Comparison of ENCODE assay signal across 8 cellular contexts in genomic region chr7:100159099-100159623, GRCh38. TPM values are rescaled to one million over a fixed set of nuclear protein-coding genes. Genes with fewer than 3 reads are reported as not detected.
A peak's percentile ranks its signal among the peaks of the same experiment; 100 is the strongest.
DNase-seq lines count a peak whose midpoint lies in the region; FAIRE-seq and TF ChIP-seq lines count a peak whose summit lies in the region.

No MANE protein-coding gene starts in this region.

- H2BK12ac ChIP-seq in H1 (ENCODE audit: low read depth, low read length) = no peak overlapping the region

- DNase-seq in Calu3 = no peak
- DNase-seq in H1 (ENCODE audit: low read depth in 1 of 2, low spot score in 2 of 2) = no peak
- peak; percentile 54 for DNase-seq in osteoblast (ENCODE audit: insufficient read length, low spot score, missing footprints)
- DNase-seq in activated effector memory CD4-positive, alpha-beta T cell treated with Interleukin-2 at 50 U/mL for 16 hours = no peak
- no peak for DNase-seq in T-helper 9 cell
- DNase-seq in NCI-H82 (lab: John Stamatoyannopoulos, UW) = no peak
- no peak for DNase-seq in stimulated activated CD4-positive, alpha-beta T cell treated with anti-CD3 and anti-CD28 coated beads, Interleukin-4, amount 100 ng/mL, for 1 hour

- H2AFZ ChIP-seq in OCI-LY3 (ENCODE audit: low read depth, low read length) = 0 out of 2 replicates have a peak overlapping the region, but pooled peaks have one; percentile 30
- no peak overlapping the region for H2AFZ ChIP-seq in H1 (ENCODE audit: low read length)
- peak overlapping the region; percentile 91 for H2AFZ ChIP-seq in osteoblast (ENCODE audit: low read length)

- H3K9me3 ChIP-seq in OCI-LY3 (ENCODE audit: insufficient read depth, low read length) = no peaks in the 10 kb centered on the region
- H3K9me3 ChIP-seq in H1 (ENCODE audit: insufficient read depth in 2 of 2, low read depth in 1 of 2, low read length in 1 of 2) = no peaks in the 10 kb centered on the region
- no peaks in the 10 kb centered on the region for H3K9me3 ChIP-seq in osteoblast (ENCODE audit: low read depth, low read length)

- CTCF ChIA-PET in Calu3 (lab: Charles Lee) = no interaction called here
- CTCF ChIA-PET in H1 (lab: Charles Lee; ENCODE audit: partially characterized antibody) = interaction anchor here (1.0 to 7.9 kb wide), 5 partner anchors 11 to 33 kb away, joined by 3 to 83 read pairs (median 3); partner anchors contain the start of gene LAMTOR4

- intact Hi-C loops in Calu3 (cut with micrococcal nuclease; ENCODE audit: unreplicated experiment) = no loop called here

- POLR2A ChIA-PET in H1 (lab: Charles Lee; ENCODE audit: partially characterized antibody) = interaction anchor here (0.8 to 9.9 kb wide), 8 partner anchors 9 to 64 kb away, joined by 3 to 145 read pairs (median 4); partner anchors contain the start of genes AP4M1, GAL3ST4, LAMTOR4 and MBLAC1

- H3K23me2 ChIP-seq in H1 (ENCODE audit: low read depth, low read length) = peaks cover 6% of the 10 kb centered on the region

- H3K9me3 Mint-ChIP-seq in Calu3 (ENCODE audit: low read depth, unreplicated experiment) = no peaks in the 10 kb centered on the region

- no peak overlapping the region for H2AK5ac ChIP-seq in H1 (ENCODE audit: low read depth, low read length)

- no peak overlapping the region for H4K91ac ChIP-seq in H1 (replicated peaks; ENCODE audit: insufficient read length, low read length)

- no peak overlapping the region for H2BK120ac ChIP-seq in H1 (replicated peaks; ENCODE audit: low read depth, low read length)

- H3K56ac ChIP-seq in H1 (replicated peaks; ENCODE audit: insufficient read length, low read depth, low read length) = no peak overlapping the region

- H3K36me3 ChIP-seq in OCI-LY3 (replicated peaks; ENCODE audit: low read depth, low read length) = peaks cover 14% of the 10 kb centered on the region
- H3K36me3 ChIP-seq in H1 (ENCODE audit: control insufficient read depth in 2 of 4, insufficient read depth in 4 of 4, low read length in 3 of 4) = peaks cover 6 to 29% (median 16%) of the 10 kb centered on the region in 4 experiments
- H3K36me3 ChIP-seq in osteoblast (ENCODE audit: insufficient read depth, low read length) = peaks cover 22% of the 10 kb centered on the region

- peak overlapping the region; percentile 71 for H3K9ac ChIP-seq in OCI-LY3 (ENCODE audit: low read length)
- no peak overlapping the region for H3K9ac ChIP-seq in H1 (replicated peaks in 1 of 4; ENCODE audit: extremely low read depth in 1 of 4, low read depth in 3 of 4, low read length in 3 of 4)

- BruUV-seq in Calu3 (replicated peaks; lab: Mats Ljungman, UMichigan) = no TSS peak

- FAIRE-seq in H1 (lab: Jason Lieb, UNC) = no peak

- peaks cover 8% of the 10 kb centered on the region; the same call in 1 of the 2 replicates for H3K27me3 ChIP-seq in OCI-LY3 (ENCODE audit: low read depth, low read length)
- H3K27me3 ChIP-seq in H1 (replicated peaks in 1 of 4; ENCODE audit: control insufficient read depth in 3 of 4, extremely low read depth in 1 of 4, insufficient read depth in 3 of 4, low read length in 3 of 4) = no peaks in the 10 kb centered on the region
- no peaks in the 10 kb centered on the region for H3K27me3 ChIP-seq in osteoblast (ENCODE audit: insufficient read depth, low read length)

- peaks cover 34% of the 10 kb centered on the region for H3K36me3 Mint-ChIP-seq in Calu3 (ENCODE audit: insufficient read depth, unreplicated experiment)

- H4K5ac ChIP-seq in H1 (ENCODE audit: insufficient read length, low read depth, low read length) = peak overlapping the region; percentile 11

- H3K27me3 Mint-ChIP-seq in Calu3 (ENCODE audit: unreplicated experiment) = no peaks in the 10 kb centered on the region

- H3K4ac ChIP-seq in H1 (replicated peaks; ENCODE audit: insufficient read length, low read depth, low read length) = peak overlapping the region; percentile 84

- no peak overlapping the region for H3K23ac ChIP-seq in H1 (ENCODE audit: insufficient read length)

- H3K14ac ChIP-seq in H1 (ENCODE audit: insufficient read length) = no peak overlapping the region

- H3K4me1 ChIP-seq in OCI-LY3 (ENCODE audit: low read length) (peaks cover 18% of the 10 kb centered on the region), H1 (replicated peaks in 1 of 4; ENCODE audit: control insufficient read depth in 3 of 4, insufficient read depth in 4 of 4, low read length in 3 of 4) (peaks cover 0 to 15% (median 9%) of the 10 kb centered on the region in 4 experiments; a peak in 5 of 7 replicates), osteoblast (ENCODE audit: insufficient read depth, low read length) (peaks cover 17% of the 10 kb centered on the region)

- no peak for TF ChIP-seq POLR2A in H1 (IDR thresholded peaks at IDR 0.05; ENCODE audit: control extremely low read depth in 1 of 2, low read depth in 2 of 2, low read length in 2 of 2)

- H3K4me3 ChIP-seq in OCI-LY3 (ENCODE audit: low read length) (peak overlapping the region; percentile 88), H1 (ENCODE audit: extremely low read depth in 1 of 4, insufficient read depth in 2 of 4, low read depth in 3 of 4, low read length in 4 of 4) (peak overlapping the region; percentile 57 to 88 (median 80); a peak in 5 of 8 replicates), osteoblast (ENCODE audit: insufficient read depth, low read length) (peak overlapping the region; percentile 92)

- H3K79me2 ChIP-seq in OCI-LY3 (ENCODE audit: low read length) = peaks cover 7% of the 10 kb centered on the region; the same call in 1 of the 2 replicates
- H3K79me2 ChIP-seq in H1 (ENCODE audit: control insufficient read depth in 1 of 2, insufficient read depth in 2 of 2, low read length in 2 of 2) = no peaks in the 10 kb centered on the region
- H3K79me2 ChIP-seq in osteoblast (ENCODE audit: insufficient read depth, low read length) = peaks cover 28% of the 10 kb centered on the region

- no peak overlapping the region for H2BK15ac ChIP-seq in H1 (ENCODE audit: low read length)

- 81% methylated on average over 7 of the region's 7 CpGs; no CpG with 5 or more reads in 1 of the 2 experiments for WGBS in H1 (ENCODE audit: extremely low coverage in 1 of 2, insufficient coverage in 1 of 2, insufficient read length in 1 of 2, insufficient replicate concordance in 2 of 2, low coverage in 1 of 2, low lambda C conversion rate in 2 of 2, missing lambda C conversion rate in 1 of 2), 2 experiments

- no peaks in the 10 kb centered on the region; the same call in 1 of the 2 replicates for H3K79me1 ChIP-seq in H1 (ENCODE audit: low read depth, low read length)

- H4K20me1 ChIP-seq in OCI-LY3 (ENCODE audit: insufficient read depth, low read length) = no peaks in the 10 kb centered on the region; the same call in 1 of the 2 replicates
- H4K20me1 ChIP-seq in H1 (replicated peaks in 1 of 2; ENCODE audit: control insufficient read depth in 1 of 2, insufficient read depth in 2 of 2, low read length in 2 of 2) = peaks cover 9 to 26% of the 10 kb centered on the region in 2 experiments
- peaks cover 24% of the 10 kb centered on the region for H4K20me1 ChIP-seq in osteoblast (ENCODE audit: insufficient read depth, low read length)

- H4K8ac ChIP-seq in H1 (ENCODE audit: extremely low read depth, insufficient read depth, low read length) = no peak overlapping the region

- H2BK20ac ChIP-seq in H1 (ENCODE audit: low read length) = no peak overlapping the region

- H3K4me1 Mint-ChIP-seq in Calu3 (ENCODE audit: low read depth, unreplicated experiment) = no peaks in the 10 kb centered on the region

- H3K4me2 ChIP-seq in OCI-LY3 (ENCODE audit: low read length) (peak overlapping the region; percentile 63), H1 (ENCODE audit: insufficient read depth in 1 of 2, low read depth in 2 of 2, low read length in 2 of 2) (peak overlapping the region; percentile 75 to 94; a peak in 2 of 4 replicates), osteoblast (ENCODE audit: insufficient read depth, low read length) (peak overlapping the region; percentile 77)

- TF ChIP-seq CTCF in Calu3 (IDR thresholded peaks at IDR 0.05; ENCODE audit: unreplicated experiment) (no peak), OCI-LY3 (IDR thresholded peaks at IDR 0.05; ENCODE audit: low read depth, low read length) (no peak), H1 (IDR thresholded peaks at IDR 0.05; ENCODE audit: control extremely low read depth in 1 of 3, insufficient read depth in 1 of 3, low read depth in 1 of 3, low read length in 3 of 3) (peak in 2 of 3 experiments; percentile 22 to 32; a peak in 2 of 4 replicates), osteoblast (IDR thresholded peaks at IDR 0.05; ENCODE audit: extremely low read depth, low read depth, low read length) (no peak)

- H3K27ac ChIP-seq in OCI-LY3 (ENCODE audit: low read length) = no peak overlapping the region
- no peak overlapping the region for H3K27ac ChIP-seq in H1 (ENCODE audit: low read depth, low read length)
- H3K27ac ChIP-seq in osteoblast (ENCODE audit: low read depth, low read length) = peak overlapping the region; percentile 51

- 0 out of 4 replicates have a peak, but pooled peaks of 1 of the 2 experiments have one; percentile 1 for TF ChIP-seq RAD21 in H1 (IDR thresholded peaks at IDR 0.05 in 1 of 2, conservative IDR thresholded peaks at IDR 0.05 in 1 of 2; ENCODE audit: low read depth in 2 of 2, low read length in 2 of 2)

- TF ChIP-seq EP300 in H1 (IDR thresholded peaks at IDR 0.05; ENCODE audit: borderline replicate concordance in 1 of 2, low read depth in 2 of 2, low read length in 2 of 2) = no peak

- H3K18ac ChIP-seq in H1 (ENCODE audit: extremely low read depth, low read length) = no peak overlapping the region

- no peak overlapping the region for H2BK5ac ChIP-seq in H1 (ENCODE audit: low read depth, low read length)

- peak overlapping the region; percentile 70 for H3K4me3 Mint-ChIP-seq in Calu3 (ENCODE audit: low read depth, unreplicated experiment)

- H3K27ac Mint-ChIP-seq in Calu3 (ENCODE audit: unreplicated experiment) = no peak overlapping the region

RNA-seq across cellular contexts. Expression of gene TRAPPC14, which starts 0.6 kb away (rescaled TPM):
- total RNA-seq in Calu3 (2022) (17.4 and 17.5 TPM in 2 replicates), osteoblast (7.1 and 8.0 TPM in 2 replicates)
- 20.2 and 22.1 TPM in 2 replicates for total RNA-seq in H1 (2021; fragmentation: NEBNext Ultra II Directional; extraction: Animal tissue kit (Norgen Biotek cat#: 25700))
- polyA plus RNA-seq in H1 (2011; rRNA removed) = 11.9 and 19.6 TPM in 2 replicates
- 8.6 TPM for polyA plus RNA-seq in H1 (2011; cell fraction: cytosol; rRNA removed)
- polyA plus RNA-seq in H1 (2011; cell fraction: nucleus; rRNA removed) = 55.1 TPM
- 13.7 to 21.2 TPM (median 20.2 TPM) in 4 replicates for polyA plus RNA-seq in H1 (2012, experiment 1 of 2)
- 16.9 TPM for polyA plus RNA-seq in H1 (2012, experiment 2 of 2)
- 16.6 TPM for polyA plus RNA-seq in H1 (2013, experiment 1 of 2)
- 15.0 TPM for polyA plus RNA-seq in H1 (2013, experiment 2 of 2)
- 8.3 and 8.7 TPM in 2 replicates for polyA minus RNA-seq in H1 (2011; rRNA and poly(A)+ RNA removed)
- polyA minus RNA-seq in H1 (2011; cell fraction: cytosol; rRNA and poly(A)+ RNA removed) = 6.9 TPM
- 21.6 TPM for polyA minus RNA-seq in H1 (2011; cell fraction: nucleus; rRNA and poly(A)+ RNA removed)

RNA-seq across cellular contexts. Expression of gene GAL3ST4, which starts 9.3 kb away (rescaled TPM):
- 0.14 TPM in 1 of 2 replicates, not detected in the other for total RNA-seq in Calu3 (2022)
- 5.1 and 5.3 TPM in 2 replicates for total RNA-seq in H1 (2021; fragmentation: NEBNext Ultra II Directional; extraction: Animal tissue kit (Norgen Biotek cat#: 25700))
- polyA plus RNA-seq in H1 (2011; rRNA removed) = 13.8 and 15.8 TPM in 2 replicates
- polyA plus RNA-seq in H1 (2011; cell fraction: cytosol; rRNA removed) = 9.7 TPM
- polyA plus RNA-seq in H1 (2011; cell fraction: nucleus; rRNA removed) = 16.7 TPM
- 6.8 to 11.1 TPM (median 8.5 TPM) in 4 replicates for polyA plus RNA-seq in H1 (2012, experiment 1 of 2)
- 5.8 TPM for polyA plus RNA-seq in H1 (2012, experiment 2 of 2)
- 9.2 TPM for polyA plus RNA-seq in H1 (2013, experiment 1 of 2)
- 9.8 TPM for polyA plus RNA-seq in H1 (2013, experiment 2 of 2)
- 6.7 and 6.9 TPM in 2 replicates for polyA minus RNA-seq in H1 (2011; rRNA and poly(A)+ RNA removed)
- 6.5 TPM for polyA minus RNA-seq in H1 (2011; cell fraction: cytosol; rRNA and poly(A)+ RNA removed)
- polyA minus RNA-seq in H1 (2011; cell fraction: nucleus; rRNA and poly(A)+ RNA removed) = 3.9 TPM
- total RNA-seq in osteoblast = 1.1 and 2.7 TPM in 2 replicates

RNA-seq across cellular contexts. Expression of gene LAMTOR4, which starts 10.4 kb away (rescaled TPM):
- 43.6 and 56.6 TPM in 2 replicates for total RNA-seq in Calu3 (2022)
- 153 and 161 TPM in 2 replicates for total RNA-seq in H1 (2021; fragmentation: NEBNext Ultra II Directional; extraction: Animal tissue kit (Norgen Biotek cat#: 25700))
- 622 and 735 TPM in 2 replicates for polyA plus RNA-seq in H1 (2011; rRNA removed)
- 505 TPM for polyA plus RNA-seq in H1 (2011; cell fraction: cytosol; rRNA removed)
- 363 TPM for polyA plus RNA-seq in H1 (2011; cell fraction: nucleus; rRNA removed)
- polyA plus RNA-seq in H1 (2012, experiment 1 of 2) = 152 to 293 TPM (median 281 TPM) in 4 replicates
- 327 TPM for polyA plus RNA-seq in H1 (2012, experiment 2 of 2)
- polyA plus RNA-seq in H1 (2013, experiment 1 of 2) = 160 TPM
- polyA plus RNA-seq in H1 (2013, experiment 2 of 2) = 154 TPM
- 44.3 and 46.6 TPM in 2 replicates for polyA minus RNA-seq in H1 (2011; rRNA and poly(A)+ RNA removed)
- 43.1 TPM for polyA minus RNA-seq in H1 (2011; cell fraction: cytosol; rRNA and poly(A)+ RNA removed)
- 53.3 TPM for polyA minus RNA-seq in H1 (2011; cell fraction: nucleus; rRNA and poly(A)+ RNA removed)
- 63.7 and 70.7 TPM in 2 replicates for total RNA-seq in osteoblast

RNA-seq across cellular contexts. Expression of gene GPC2, which starts 18.0 kb away (rescaled TPM):
- total RNA-seq in Calu3 (2022) = 3.2 and 3.6 TPM in 2 replicates
- 44.8 and 46.8 TPM in 2 replicates for total RNA-seq in H1 (2021; fragmentation: NEBNext Ultra II Directional; extraction: Animal tissue kit (Norgen Biotek cat#: 25700))
- 25.3 and 47.8 TPM in 2 replicates for polyA plus RNA-seq in H1 (2011; rRNA removed)
- 39.1 TPM for polyA plus RNA-seq in H1 (2011; cell fraction: cytosol; rRNA removed)
- 158 TPM for polyA plus RNA-seq in H1 (2011; cell fraction: nucleus; rRNA removed)
- polyA plus RNA-seq in H1 (2012, experiment 1 of 2) = 31.9 to 46.9 TPM (median 42.9 TPM) in 4 replicates
- polyA plus RNA-seq in H1 (2012, experiment 2 of 2) = 31.2 TPM
- polyA plus RNA-seq in H1 (2013, experiment 1 of 2) = 36.0 TPM
- polyA plus RNA-seq in H1 (2013, experiment 2 of 2) = 33.6 TPM
- polyA minus RNA-seq in H1 (2011; rRNA and poly(A)+ RNA removed) = 12.6 and 14.1 TPM in 2 replicates
- 18.3 TPM for polyA minus RNA-seq in H1 (2011; cell fraction: cytosol; rRNA and poly(A)+ RNA removed)
- 40.0 TPM for polyA minus RNA-seq in H1 (2011; cell fraction: nucleus; rRNA and poly(A)+ RNA removed)
- 1.4 and 1.8 TPM in 2 replicates for total RNA-seq in osteoblast

RNA-seq across cellular contexts. Expression of gene STAG3, which starts 18.6 kb away (rescaled TPM):
- total RNA-seq in Calu3 (2022) (0.66 and 1.2 TPM in 2 replicates), osteoblast (0.59 and 1.4 TPM in 2 replicates)
- total RNA-seq in H1 (2021; fragmentation: NEBNext Ultra II Directional; extraction: Animal tissue kit (Norgen Biotek cat#: 25700)) = 3.3 and 3.8 TPM in 2 replicates
- polyA plus RNA-seq in H1 (2011; rRNA removed) = 1.3 and 1.9 TPM in 2 replicates
- polyA plus RNA-seq in H1 (2011; cell fraction: cytosol; rRNA removed) = 1.6 TPM
- polyA plus RNA-seq in H1 (2011; cell fraction: nucleus; rRNA removed) = 6.5 TPM
- polyA plus RNA-seq in H1 (2012, experiment 1 of 2) = 5.3 to 7.8 TPM (median 6.2 TPM) in 4 replicates
- polyA plus RNA-seq in H1 (2012, experiment 2 of 2) = 3.1 TPM
- polyA plus RNA-seq in H1 (2013, experiment 1 of 2) = 1.8 TPM
- polyA plus RNA-seq in H1 (2013, experiment 2 of 2) = 1.5 TPM
- polyA minus RNA-seq in H1 (2011; rRNA and poly(A)+ RNA removed) = 3.2 and 4.2 TPM in 2 replicates
- polyA minus RNA-seq in H1 (2011; cell fraction: cytosol; rRNA and poly(A)+ RNA removed) = 0.44 TPM
- 1.5 TPM for polyA minus RNA-seq in H1 (2011; cell fraction: nucleus; rRNA and poly(A)+ RNA removed)

Comparison
In these comparisons a context has a peak if more than half of its experiments do, and no peak if none do; other contexts are left out.
1. CTCF ChIP-seq: peak in H1 (2 of 3); none in Calu3 (single experiment), OCI-LY3 (single experiment) and osteoblast (single experiment).
2. Peak in every context shown above with its lines, with median percentiles within 50 percentile points of each other: H3K4me2 ChIP-seq and H3K4me3 ChIP-seq.